In genomic region chr5:175094461-175094860, GRCh38 we compare ENCODE assay signal across 25 cellular contexts.
"Had no signal": no experiment of that assay in that cellular context is flagged by ENCODE, and none has a peak within 500 bp of the region (broad histone marks: within the 10 kb centered on the region; RNA-seq: fewer than 3 reads in every experiment).

No MANE protein-coding gene starts in this region.

- H3K27ac ChIP-seq: stomach, suprapubic skin, testis, thoracic aorta, thyroid gland, tibial artery, tibial nerve, transverse colon, upper lobe of left lung, upper lobe of right lung, uterus, vagina had no signal

- H3K9me3 ChIP-seq: stomach, suprapubic skin, testis, thoracic aorta, thyroid gland, tibial artery, transverse colon, upper lobe of left lung, upper lobe of right lung, uterus, vagina had no signal

- H3K4me1 ChIP-seq: stomach, suprapubic skin, testis, thyroid gland, tibial artery, tibial nerve, transverse colon, upper lobe of left lung, upper lobe of right lung, uterus, vagina had no signal

- DNase-seq: stimulated activated CD4-positive, alpha-beta T cell treated with anti-CD3 and anti-CD28 coated beads, Interleukin-2, amount 100 ng/mL, for 48 hours; stimulated activated CD4-positive, alpha-beta T cell treated with anti-CD3 and anti-CD28 coated beads, Interleukin-4, amount 100 ng/mL, for 1 hour; stimulated activated CD4-positive, alpha-beta T cell treated with anti-CD3 and anti-CD28 coated beads, Interleukin-4, amount 100 ng/mL, for 24 hours; stimulated activated CD4-positive, alpha-beta T cell treated with anti-CD3 and anti-CD28 coated beads, Interleukin-4, amount 100 ng/mL, for 4 hours; stimulated activated CD8-positive, alpha-beta memory T cell treated with anti-CD3 and anti-CD28 coated beads, Interleukin-4, amount 100 ng/mL, for 48 hours; stimulated activated naive B cell treated with anti-CD40 and anti-IgM and Interleukin-4, amounts not matched to agents 10 μg/mL and 1 μg/mL and 100 μg/mL, for 72 hours; stimulated activated naive CD4-positive, alpha-beta T cell; stimulated activated naive CD4-positive, alpha-beta T cell treated with Interleukin-2 at 50 U/mL for 16 hours; stimulated activated naive CD8-positive, alpha-beta T cell treated with anti-CD3 and anti-CD28 coated beads, Interleukin-15, amount 100 ng/mL, for 72 hours; stimulated activated naive CD8-positive, alpha-beta T cell treated with anti-CD3 and anti-CD28 coated beads, Interleukin-15, Interleukin-2, amounts not matched to agents 100 U/mL and 50 U/mL, for 24 hours; stomach; substantia nigra; testis; thyroid gland; tibial artery; transverse colon; upper lobe of left lung; upper lobe of right lung; uterus had no signal

- H3K36me3 ChIP-seq: stomach, suprapubic skin, thoracic aorta, thyroid gland, tibial artery, tibial nerve, transverse colon, upper lobe of left lung, upper lobe of right lung, uterus, vagina had no signal

- ATAC-seq: stimulated activated effector memory CD8-positive, alpha-beta T cell treated with anti-CD3 and anti-CD28 coated beads, Interleukin-12 subunit alpha, Interleukin-12 subunit beta, amount 100 ng/mL, for 72 hours; stimulated activated memory B cell treated with anti-CD40 and anti-IgM and Interleukin-4, amounts not matched to agents 10 μg/mL and 1 μg/mL and 100 μg/mL, for 72 hours; stimulated activated naive B cell treated with anti-CD40 and anti-IgM and Interleukin-4, amounts not matched to agents 10 μg/mL and 1 μg/mL and 100 μg/mL, for 72 hours; stimulated activated naive CD8-positive, alpha-beta T cell treated with anti-CD3 and anti-CD28 coated beads, Interleukin-15, amount 100 ng/mL, for 72 hours; stimulated activated naive CD8-positive, alpha-beta T cell treated with anti-CD3 and anti-CD28 coated beads, Interleukin-15, Interleukin-2, amounts not matched to agents 100 U/mL and 50 U/mL, for 24 hours; upper lobe of right lung had no signal

- H3K27me3 ChIP-seq: stomach, suprapubic skin, testis, thyroid gland, tibial artery, tibial nerve, transverse colon, upper lobe of left lung, upper lobe of right lung, uterus, vagina had no signal

- H3K4me3 ChIP-seq: stomach, suprapubic skin, testis, thoracic aorta, thyroid gland, tibial artery, tibial nerve, transverse colon, upper lobe of left lung, upper lobe of right lung, uterus, vagina had no signal
